In the genomic region with DNA sequence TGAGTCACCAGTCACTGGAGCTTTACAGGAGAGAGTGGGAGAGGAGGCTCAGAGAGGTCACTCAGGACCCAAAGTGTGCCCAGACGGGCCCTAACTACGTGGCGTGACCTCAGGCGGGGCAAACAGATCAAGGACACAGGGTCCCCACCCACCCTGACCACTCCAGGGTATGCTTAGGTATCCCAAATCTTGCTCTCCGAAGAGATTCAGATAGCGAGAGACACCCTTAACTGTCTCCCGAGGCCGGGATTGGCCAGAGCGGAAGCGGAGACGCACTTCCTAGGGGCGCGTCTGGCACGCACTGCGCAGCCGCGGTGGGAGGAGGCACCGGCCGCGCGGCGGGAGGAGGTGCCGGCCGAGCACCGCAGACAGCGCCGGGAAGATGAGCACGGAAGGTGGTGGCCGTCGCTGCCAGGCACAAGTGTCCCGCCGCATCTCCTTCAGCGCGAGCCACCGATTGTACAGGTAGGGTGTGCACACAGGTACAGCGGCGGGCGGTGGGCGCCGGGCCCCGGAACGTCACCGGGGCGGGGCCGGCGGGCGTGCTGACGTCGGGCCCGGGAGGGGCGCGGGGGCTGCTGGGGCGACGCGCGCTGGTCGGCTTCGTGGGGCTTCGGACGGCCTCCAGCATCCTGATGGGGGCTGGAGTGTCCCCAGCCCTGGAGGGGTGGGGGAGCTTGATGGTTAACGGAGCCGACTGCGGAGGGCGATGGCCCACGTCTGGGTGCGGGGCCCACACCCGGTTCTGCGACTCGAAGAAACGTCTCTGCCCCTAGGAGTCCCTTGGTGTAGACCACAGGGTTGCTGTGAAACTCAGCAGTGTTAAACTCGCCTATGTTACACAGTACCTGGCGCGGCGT, we compare ENCODE assay signal across 8 cellular contexts. TPM values are rescaled to one million over a fixed set of nuclear protein-coding genes. Genes with fewer than 3 reads are reported as not detected.
A peak's percentile ranks its signal among the peaks of the same experiment; 100 is the strongest.
DNase-seq lines count a peak whose midpoint lies in the region; ATAC-seq lines count a peak whose summit lies in the region.

Gene PTS (plus strand): TSS at position 367 of the 860 bp plus-strand sequence. CDS start 16 bp downstream, at position 383.

- H2AK5ac ChIP-seq in mesenchymal stem cell (ENCODE audit: low read length, severe bottlenecking) = no peak within 1 kb of the TSS

- peak within 1 kb of the TSS; percentile 97 for H2BK5ac ChIP-seq in mesenchymal stem cell (ENCODE audit: low read depth, low read length, poor library complexity, severe bottlenecking)

- peak within 1 kb of the TSS; percentile 99 to 100 for H3K18ac ChIP-seq in mesenchymal stem cell (ENCODE audit: low read depth in 1 of 2, low read length in 2 of 2)

- peaks cover 14% of the 10 kb centered on the region for H3K4me1 ChIP-seq in effector memory CD4-positive, alpha-beta T cell (ENCODE audit: control insufficient read depth, insufficient read depth, low read length, poor library complexity, severe bottlenecking)
- peaks cover 6% of the 10 kb centered on the region for H3K4me1 ChIP-seq in mesenchymal stem cell (ENCODE audit: control insufficient read depth, insufficient read depth, low read depth, low read length)

- H3K79me1 ChIP-seq in mesenchymal stem cell (replicated peaks; ENCODE audit: low read length, poor library complexity, severe bottlenecking) = peaks cover 6% of the 10 kb centered on the region

- H3K27ac ChIP-seq in effector memory CD4-positive, alpha-beta T cell (ENCODE audit: insufficient read depth, low read length, poor library complexity, severe bottlenecking) = peak within 1 kb of the TSS; percentile 96
- H3K27ac ChIP-seq in mesenchymal stem cell (ENCODE audit: low read length, poor library complexity, severe bottlenecking) = peak within 1 kb of the TSS; percentile 74

- H3K36me3 ChIP-seq in effector memory CD4-positive, alpha-beta T cell (ENCODE audit: control insufficient read depth, insufficient read depth, low read length) = peaks cover 2% of the 10 kb centered on the region
- H3K36me3 ChIP-seq in mesenchymal stem cell (ENCODE audit: control insufficient read depth in 1 of 2, insufficient read depth in 2 of 2, low read depth in 1 of 2, low read length in 2 of 2) = peaks cover 0 to 29% of the 10 kb centered on the region in 2 experiments

- peak within 1 kb of the TSS; percentile 82 for H3K4me2 ChIP-seq in mesenchymal stem cell (ENCODE audit: low read length, poor library complexity, severe bottlenecking)

- peak within 1 kb of the TSS; percentile 87 for H3K4me3 ChIP-seq in effector memory CD4-positive, alpha-beta T cell (ENCODE audit: insufficient read depth, low read depth, low read length, poor library complexity, severe bottlenecking)
- H3K4me3 ChIP-seq in mesenchymal stem cell (ENCODE audit: insufficient read depth in 1 of 2, low read depth in 1 of 2, low read length in 2 of 2) = peak within 1 kb of the TSS; percentile 98 to 99

- H4K91ac ChIP-seq in mesenchymal stem cell (ENCODE audit: low read length) = peak within 1 kb of the TSS; percentile 99

- H3K9ac ChIP-seq in mesenchymal stem cell (ENCODE audit: low read length) = peak within 1 kb of the TSS; percentile 99

- H3K14ac ChIP-seq in mesenchymal stem cell (ENCODE audit: low read length in 2 of 2) = peak within 1 kb of the TSS in 1 of 2 experiments; percentile 100

- DNase-seq in COLO668 (lab: John Stamatoyannopoulos, UW; ENCODE audit: unreplicated experiment) (peak; percentile 91), HS-27A (ENCODE audit: low read depth) (peak; percentile 45), NOMO-1 treated with DMSO at 0.1 percent for 48 hours (lab: John Stamatoyannopoulos, UW; ENCODE audit: unreplicated experiment) (peak; percentile 85), mesenchymal stem cell (peak; percentile 92)
- DNase-seq in activated CD8-positive, alpha-beta memory T cell treated with anti-CD3 and anti-CD28 coated beads for 4 hours (ENCODE audit: low read depth in 2 of 2) = peak; percentile 59 to 60
- DNase-seq in effector memory CD4-positive, alpha-beta T cell = peak; percentile 65 to 77 (median 71)
- peak; percentile 64 for DNase-seq in stimulated activated CD8-positive, alpha-beta memory T cell treated with anti-CD3 and anti-CD28 coated beads, Interleukin-12 subunit alpha, Interleukin-12 subunit beta, amount 100 ng/mL, for 24 hours (ENCODE audit: extremely low read depth)

- WGBS in mesenchymal stem cell = 1% methylated on average over 69 of the region's 74 CpGs

- peak within 1 kb of the TSS; percentile 72 to 95 for H3K4ac ChIP-seq in mesenchymal stem cell (ENCODE audit: low read depth in 1 of 2, low read length in 2 of 2)

- H3K23ac ChIP-seq in mesenchymal stem cell (ENCODE audit: low read length in 2 of 2) = peak within 1 kb of the TSS in 1 of 2 experiments; percentile 83

- H3K27me3 ChIP-seq in effector memory CD4-positive, alpha-beta T cell (replicated peaks; ENCODE audit: control insufficient read depth, insufficient read depth, low read length, poor library complexity, severe bottlenecking) = no peaks in the 10 kb centered on the region
- H3K27me3 ChIP-seq in mesenchymal stem cell (ENCODE audit: control insufficient read depth in 1 of 2, insufficient read depth in 1 of 2, low read length in 2 of 2) = no peaks in the 10 kb centered on the region

- H2BK12ac ChIP-seq in mesenchymal stem cell (ENCODE audit: low read length in 2 of 2) = peak within 1 kb of the TSS; percentile 90 to 98

- peak within 1 kb of the TSS; percentile 52 for H2BK120ac ChIP-seq in mesenchymal stem cell (ENCODE audit: low read depth, low read length)

- H2AFZ ChIP-seq in mesenchymal stem cell (ENCODE audit: low read depth, low read length) = peak within 1 kb of the TSS; percentile 99

- H3K9me3 ChIP-seq in effector memory CD4-positive, alpha-beta T cell (ENCODE audit: control insufficient read depth, low read length) = no peaks in the 10 kb centered on the region
- no peaks in the 10 kb centered on the region for H3K9me3 ChIP-seq in mesenchymal stem cell (ENCODE audit: control insufficient read depth, low read length)

- ATAC-seq in GM19468 (IDR thresholded peaks at IDR 0.05; ENCODE audit: extremely low read depth, unreplicated experiment) = peak; percentile 97

- H2BK15ac ChIP-seq in mesenchymal stem cell (ENCODE audit: low read depth, poor library complexity, severe bottlenecking) = peak within 1 kb of the TSS; percentile 98

- H4K8ac ChIP-seq in mesenchymal stem cell (ENCODE audit: low read length) = peak within 1 kb of the TSS; percentile 100

RNA-seq across cellular contexts. Expression of gene PTS, which starts in this region (rescaled TPM):
- polyA plus RNA-seq in mesenchymal stem cell (2013, experiment 1 of 2) = 76.4 TPM
- polyA plus RNA-seq in mesenchymal stem cell (2013, experiment 2 of 2) = 83.4 TPM

Comparison
In these comparisons a context has a peak if more than half of its experiments do, and no peak if none do; other contexts are left out.
1. Peak in every context shown above with its lines: DNase-seq, ATAC-seq, H3K4me3 ChIP-seq and H3K27ac ChIP-seq.